Comparison of ENCODE assay signal across 1 cellular context in the genomic region with DNA sequence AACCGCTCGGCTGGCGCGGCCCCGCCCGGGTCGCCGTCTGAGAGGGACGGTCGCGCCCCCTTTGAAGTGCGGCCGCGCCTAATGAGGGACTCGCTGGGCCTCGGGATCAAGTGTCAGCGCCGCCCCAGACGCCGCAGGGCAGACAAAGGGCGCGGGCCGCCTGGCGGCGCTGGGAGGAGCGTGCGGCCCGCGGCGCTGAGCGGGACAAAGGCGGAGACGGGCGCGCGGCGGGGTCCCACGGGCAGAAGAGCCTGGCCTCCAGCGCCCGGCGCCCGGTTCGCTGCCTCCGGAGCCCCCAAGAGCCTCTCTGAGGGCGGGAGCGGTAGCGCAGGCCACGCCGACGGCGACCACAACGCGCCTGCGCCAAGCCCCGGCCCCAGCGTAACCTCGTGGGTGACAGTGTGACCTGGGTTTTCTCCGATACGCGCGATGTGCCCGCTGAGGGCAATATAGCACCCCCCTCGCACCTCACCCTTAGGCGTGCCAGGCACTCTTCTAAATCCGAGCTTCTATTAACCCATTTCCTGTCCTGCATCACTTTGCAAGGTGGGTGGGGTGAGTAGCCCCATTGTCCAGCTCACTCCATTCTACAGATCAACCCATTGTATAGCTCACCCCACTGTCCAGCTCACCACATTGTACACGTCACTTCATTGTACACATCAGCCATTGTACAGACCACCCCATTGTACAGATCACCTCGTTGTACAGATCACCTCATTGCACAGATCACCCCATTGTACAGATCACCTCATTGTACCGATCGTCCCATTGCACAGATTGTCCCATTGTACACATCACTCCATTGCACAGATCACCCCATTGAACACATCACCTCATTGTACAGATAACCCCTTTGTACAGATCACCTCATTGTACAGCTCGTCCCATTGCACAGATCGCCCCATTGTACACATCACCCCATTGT.
TF ChIP-seq lines count a peak whose summit lies in the region.

No MANE protein-coding gene starts in this region.

TF ChIP-seq in HCT116, 20 proteins besides CTCF, POLR2A, EP300 and RAD21:
- TF ChIP-seq, protein P1, sequence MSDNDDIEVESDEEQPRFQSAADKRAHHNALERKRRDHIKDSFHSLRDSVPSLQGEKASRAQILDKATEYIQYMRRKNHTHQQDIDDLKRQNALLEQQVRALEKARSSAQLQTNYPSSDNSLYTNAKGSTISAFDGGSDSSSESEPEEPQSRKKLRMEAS (IDR thresholded peaks at IDR 0.05) = peak; percentile 46
- TF ChIP-seq YY1 (IDR thresholded peaks at IDR 0.05; ENCODE audit: extremely low read depth, insufficient replicate concordance, low read depth, low read length) (no peak), JUND (IDR thresholded peaks at IDR 0.05) (no peak), EZH2phosphoT487 (IDR thresholded peaks at IDR 0.05; ENCODE audit: borderline replicate concordance) (no peak), TCF7L2 (IDR thresholded peaks at IDR 0.05; ENCODE audit: borderline replicate concordance, extremely low read depth, insufficient read depth, insufficient read length) (peak; percentile 99), ZFX (IDR thresholded peaks at IDR 0.05) (peak; percentile 35; the same call in 1 of the 2 replicates), CEBPB (IDR thresholded peaks at IDR 0.05; ENCODE audit: low read depth) (no peak), POLR2AphosphoS5 (IDR thresholded peaks at IDR 0.05; ENCODE audit: low read depth, low read length) (no peak; the same call in 1 of the 2 replicates), EZH2 (IDR thresholded peaks at IDR 0.05) (no peak)
- TF ChIP-seq, protein P2, sequence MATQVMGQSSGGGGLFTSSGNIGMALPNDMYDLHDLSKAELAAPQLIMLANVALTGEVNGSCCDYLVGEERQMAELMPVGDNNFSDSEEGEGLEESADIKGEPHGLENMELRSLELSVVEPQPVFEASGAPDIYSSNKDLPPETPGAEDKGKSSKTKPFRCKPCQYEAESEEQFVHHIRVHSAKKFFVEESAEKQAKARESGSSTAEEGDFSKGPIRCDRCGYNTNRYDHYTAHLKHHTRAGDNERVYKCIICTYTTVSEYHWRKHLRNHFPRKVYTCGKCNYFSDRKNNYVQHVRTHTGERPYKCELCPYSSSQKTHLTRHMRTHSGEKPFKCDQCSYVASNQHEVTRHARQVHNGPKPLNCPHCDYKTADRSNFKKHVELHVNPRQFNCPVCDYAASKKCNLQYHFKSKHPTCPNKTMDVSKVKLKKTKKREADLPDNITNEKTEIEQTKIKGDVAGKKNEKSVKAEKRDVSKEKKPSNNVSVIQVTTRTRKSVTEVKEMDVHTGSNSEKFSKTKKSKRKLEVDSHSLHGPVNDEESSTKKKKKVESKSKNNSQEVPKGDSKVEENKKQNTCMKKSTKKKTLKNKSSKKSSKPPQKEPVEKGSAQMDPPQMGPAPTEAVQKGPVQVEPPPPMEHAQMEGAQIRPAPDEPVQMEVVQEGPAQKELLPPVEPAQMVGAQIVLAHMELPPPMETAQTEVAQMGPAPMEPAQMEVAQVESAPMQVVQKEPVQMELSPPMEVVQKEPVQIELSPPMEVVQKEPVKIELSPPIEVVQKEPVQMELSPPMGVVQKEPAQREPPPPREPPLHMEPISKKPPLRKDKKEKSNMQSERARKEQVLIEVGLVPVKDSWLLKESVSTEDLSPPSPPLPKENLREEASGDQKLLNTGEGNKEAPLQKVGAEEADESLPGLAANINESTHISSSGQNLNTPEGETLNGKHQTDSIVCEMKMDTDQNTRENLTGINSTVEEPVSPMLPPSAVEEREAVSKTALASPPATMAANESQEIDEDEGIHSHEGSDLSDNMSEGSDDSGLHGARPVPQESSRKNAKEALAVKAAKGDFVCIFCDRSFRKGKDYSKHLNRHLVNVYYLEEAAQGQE (IDR thresholded peaks at IDR 0.05; ENCODE audit: low read depth) = no peak
